Comparison of ENCODE assay signal across 9 cellular contexts in genomic region chr1:103527331-103527730, GRCh38. TPM values are rescaled to one million over a fixed set of nuclear protein-coding genes. Genes with fewer than 3 reads are reported as not detected.
DNase-seq lines count a peak whose midpoint lies in the region; ATAC-seq and TF ChIP-seq lines count a peak whose summit lies in the region.
"Had no signal": no experiment of that assay in that cellular context is flagged by ENCODE, and none has a peak within 500 bp of the region (broad histone marks: within the 10 kb centered on the region; RNA-seq: fewer than 3 reads in every experiment).

No MANE protein-coding gene starts in this region.

- TF ChIP-seq CTCF in SU-DHL-6 (IDR thresholded peaks at IDR 0.05; ENCODE audit: insufficient read depth, low read length, poor library complexity, severe bottlenecking) (no peak), fibroblast of villous mesenchyme (IDR thresholded peaks at IDR 0.05; ENCODE audit: insufficient read depth, low read depth, low read length) (no peak)

- no peak for ATAC-seq in stimulated activated memory B cell treated with anti-CD40 and anti-IgM and Interleukin-4, amounts not matched to agents 10 μg/mL and 1 μg/mL and 100 μg/mL, for 72 hours
- no peak for ATAC-seq in GM21723 (IDR thresholded peaks at IDR 0.05; ENCODE audit: unreplicated experiment)

- no peak overlapping the region for H2AFZ ChIP-seq in SU-DHL-6 (ENCODE audit: low read depth, low read length, severe bottlenecking)

- H4K20me1 ChIP-seq in SU-DHL-6 (ENCODE audit: low read depth, low read length): peaks cover 24% of the 10 kb centered on the region

- H3K4me3 Mint-ChIP-seq in activated CD4-positive, alpha-beta T cell treated with anti-CD3 and anti-CD28 coated beads, Interleukin-2, amount 10 ng/mL, durations not matched to agents 7 days and 5 days: peak overlapping the region; percentile 98
- H3K4me3 Mint-ChIP-seq in stimulated activated memory B cell treated with anti-CD40 and anti-IgM and Interleukin-4, amounts not matched to agents 10 μg/mL and 1 μg/mL and 100 μg/mL, for 72 hours: peak overlapping the region; percentile 45

- H3K27me3 ChIP-seq in SU-DHL-6 (ENCODE audit: low read length): no peaks in the 10 kb centered on the region

- H3F3A ChIP-seq in SU-DHL-6 (ENCODE audit: insufficient read depth): no peaks in the 10 kb centered on the region

- H3K9me3 Mint-ChIP-seq in activated CD4-positive, alpha-beta T cell treated with anti-CD3 and anti-CD28 coated beads, Interleukin-2, amount 10 ng/mL, durations not matched to agents 7 days and 5 days: peaks cover 2% of the 10 kb centered on the region
- H3K9me3 Mint-ChIP-seq in stimulated activated memory B cell treated with anti-CD40 and anti-IgM and Interleukin-4, amounts not matched to agents 10 μg/mL and 1 μg/mL and 100 μg/mL, for 72 hours: no peaks in the 10 kb centered on the region

- peaks cover 25% of the 10 kb centered on the region for H3K36me3 ChIP-seq in SU-DHL-6 (ENCODE audit: low read length)

- DNase-seq in activated CD4-positive, alpha-beta T cell treated with anti-CD3 and anti-CD28 coated beads, Interleukin-2, amount 10 ng/mL, durations not matched to agents 7 days and 5 days: no peak
- DNase-seq in activated CD4-positive, alpha-beta T cell treated with anti-CD3 and anti-CD28 coated beads, Interleukin-2, amount 50 U/mL, for 48 hours: no peak
- no peak for DNase-seq in fibroblast of villous mesenchyme (ENCODE audit: low read depth)
- no peak for DNase-seq in NCI-H510A treated with DMSO at 0.1 percent for 48 hours (lab: John Stamatoyannopoulos, UW)
- no peak for DNase-seq in superior temporal gyrus (ENCODE audit: extremely low spot score)
- DNase-seq: stimulated activated naive CD4-positive, alpha-beta T cell had no signal

- peak overlapping the region; percentile 100 for H3K4me2 ChIP-seq in SU-DHL-6 (ENCODE audit: low read depth, low read length, poor library complexity, severe bottlenecking)

- peaks cover 61% of the 10 kb centered on the region for H3K4me1 Mint-ChIP-seq in activated CD4-positive, alpha-beta T cell treated with anti-CD3 and anti-CD28 coated beads, Interleukin-2, amount 10 ng/mL, durations not matched to agents 7 days and 5 days
- peaks cover 63% of the 10 kb centered on the region for H3K4me1 Mint-ChIP-seq in stimulated activated memory B cell treated with anti-CD40 and anti-IgM and Interleukin-4, amounts not matched to agents 10 μg/mL and 1 μg/mL and 100 μg/mL, for 72 hours

- no peaks in the 10 kb centered on the region for H3K9me3 ChIP-seq in SU-DHL-6 (ENCODE audit: insufficient read depth, low read length)

- H3K4me3 ChIP-seq in SU-DHL-6 (ENCODE audit: insufficient read depth, low read length, poor library complexity, severe bottlenecking) (peak overlapping the region; percentile 100), fibroblast of villous mesenchyme (ENCODE audit: low read depth, low read length) (peak overlapping the region; percentile 97)

- peaks cover 39% of the 10 kb centered on the region for H3K36me3 Mint-ChIP-seq in activated CD4-positive, alpha-beta T cell treated with anti-CD3 and anti-CD28 coated beads, Interleukin-2, amount 10 ng/mL, durations not matched to agents 7 days and 5 days (ENCODE audit: low read depth)
- peaks cover 45% of the 10 kb centered on the region for H3K36me3 Mint-ChIP-seq in stimulated activated memory B cell treated with anti-CD40 and anti-IgM and Interleukin-4, amounts not matched to agents 10 μg/mL and 1 μg/mL and 100 μg/mL, for 72 hours

- H3K9ac ChIP-seq in SU-DHL-6 (ENCODE audit: low read length): peak overlapping the region; percentile 99

- peaks cover 64% of the 10 kb centered on the region for H3K79me2 ChIP-seq in SU-DHL-6 (ENCODE audit: insufficient read depth, low read length)

- POLR2A ChIA-PET in activated CD4-positive, alpha-beta T cell treated with anti-CD3 and anti-CD28 coated beads, Interleukin-2, amount 10 ng/mL, durations not matched to agents 7 days and 5 days (lab: Charles Lee): no interaction called here

- no peak overlapping the region for H3K27ac ChIP-seq in SU-DHL-6 (ENCODE audit: low read depth, low read length)

- H3K9me2 ChIP-seq in SU-DHL-6 (replicated peaks; ENCODE audit: insufficient read depth, low read length): no peaks in the 10 kb centered on the region

- H3K27ac Mint-ChIP-seq in activated CD4-positive, alpha-beta T cell treated with anti-CD3 and anti-CD28 coated beads, Interleukin-2, amount 10 ng/mL, durations not matched to agents 7 days and 5 days: peak overlapping the region; percentile 69
- H3K27ac Mint-ChIP-seq in stimulated activated memory B cell treated with anti-CD40 and anti-IgM and Interleukin-4, amounts not matched to agents 10 μg/mL and 1 μg/mL and 100 μg/mL, for 72 hours: no peak overlapping the region

- CTCF ChIA-PET in activated CD4-positive, alpha-beta T cell treated with anti-CD3 and anti-CD28 coated beads, Interleukin-2, amount 10 ng/mL, durations not matched to agents 7 days and 5 days (lab: Charles Lee): no interaction called here

- peaks cover 7% of the 10 kb centered on the region for H3K27me3 Mint-ChIP-seq in activated CD4-positive, alpha-beta T cell treated with anti-CD3 and anti-CD28 coated beads, Interleukin-2, amount 10 ng/mL, durations not matched to agents 7 days and 5 days
- no peaks in the 10 kb centered on the region for H3K27me3 Mint-ChIP-seq in stimulated activated memory B cell treated with anti-CD40 and anti-IgM and Interleukin-4, amounts not matched to agents 10 μg/mL and 1 μg/mL and 100 μg/mL, for 72 hours

RNA-seq across cellular contexts. Expression of gene RNPC3, which starts 1.8 kb away (rescaled TPM):
- total RNA-seq in activated CD4-positive, alpha-beta T cell treated with anti-CD3 and anti-CD28 coated beads, Interleukin-2, amount 10 ng/mL, durations not matched to agents 7 days and 5 days: 10 to 100 TPM; 28.3 to 38.5 TPM
- 12.9 and 16.0 TPM in 2 replicates for total RNA-seq in fibroblast of villous mesenchyme

RNA-seq across cellular contexts. Expression of gene AMY2B, which starts 44.1 kb away (rescaled TPM):
- 10 to 100 TPM in 1 of 2 experiments, 1 to 10 TPM in 1; 8.5 to 10.6 TPM for total RNA-seq in activated CD4-positive, alpha-beta T cell treated with anti-CD3 and anti-CD28 coated beads, Interleukin-2, amount 10 ng/mL, durations not matched to agents 7 days and 5 days
- 2.9 and 3.5 TPM in 2 replicates for total RNA-seq in fibroblast of villous mesenchyme
